ENCODE assay signal across 19 cellular contexts in genomic region chr9:92064711-92065110, GRCh38. TPM values are rescaled to one million over a fixed set of nuclear protein-coding genes. Genes with fewer than 3 reads are reported as not detected.
DNase-seq lines count a peak whose midpoint lies in the region; ATAC-seq and TF ChIP-seq lines count a peak whose summit lies in the region.
"Had no signal": no experiment of that assay in that cellular context is flagged by ENCODE, and none has a peak within 500 bp of the region (broad histone marks: within the 10 kb centered on the region; RNA-seq: fewer than 3 reads in every experiment).

No MANE protein-coding gene starts in this region.

- no peak overlapping the region for H3K4me2 ChIP-seq in fibroblast of lung (ENCODE audit: extremely low read depth, insufficient read depth, low read length)

- H3K27me3 ChIP-seq in adipocyte (replicated peaks; ENCODE audit: control insufficient read depth, insufficient read depth, low read length) (no peaks in the 10 kb centered on the region), fibroblast of lung (ENCODE audit: control insufficient read depth, insufficient read depth, low read length) (no peaks in the 10 kb centered on the region)
- H3K27me3 ChIP-seq: left lung, upper lobe of left lung had no signal

- TF ChIP-seq CTCF in fibroblast of lung (conservative IDR thresholded peaks at IDR 0.05 in 1 of 2, IDR thresholded peaks at IDR 0.05 in 1 of 2; ENCODE audit: low read depth in 1 of 2, low read length in 2 of 2), result no peak

- no peak overlapping the region for H2AFZ ChIP-seq in fibroblast of lung (ENCODE audit: low read length)

- H3K36me3 ChIP-seq in adipocyte (ENCODE audit: control insufficient read depth, insufficient read depth, low read length, severe bottlenecking) (peaks cover 63% of the 10 kb centered on the region), fibroblast of lung (ENCODE audit: control insufficient read depth, insufficient read depth, low read length) (peaks cover 6% of the 10 kb centered on the region)

- no peak overlapping the region for H3K9ac ChIP-seq in adipocyte (ENCODE audit: low read length)
- H3K9ac ChIP-seq in fibroblast of lung (ENCODE audit: insufficient read depth, low read length), result no peak overlapping the region

- DNase-seq in EH (ENCODE audit: low read depth) (peak; percentile 70), adipocyte (ENCODE audit: low read depth) (peak; percentile 80), fibroblast of lung (ENCODE audit: low read depth in 2 of 2) (peak; percentile 57 to 84), renal cortical epithelial cell (ENCODE audit: low read depth) (peak; percentile 13), NCI-H69 (lab: John Stamatoyannopoulos, UW) (no peak), caudate nucleus (lab: John Stamatoyannopoulos, UW) (no peak), occipital lobe (lab: John Stamatoyannopoulos, UW) (no peak)
- DNase-seq: activated CD4-positive, alpha-beta T cell treated with anti-CD3 and anti-CD28 coated beads for 48 hours; activated CD8-positive, alpha-beta memory T cell treated with anti-CD3 and anti-CD28 coated beads, Interleukin-2, amount 10 ng/mL, durations not matched to agents 7 days and 5 days; activated naive CD8-positive, alpha-beta T cell treated with anti-CD3 and anti-CD28 coated beads for 36 hours; COR-L47; erythroblast; left lung; NCI-H1694 treated with DMSO at 0.1 percent for 48 hours; SHP77 treated with DMSO at 0.1 percent for 48 hours; stimulated activated CD8-positive, alpha-beta memory T cell treated with anti-CD3 and anti-CD28 coated beads, Interleukin-4, amount 100 ng/mL, for 48 hours; upper lobe of left lung had no signal

- H3K4me3 ChIP-seq in adipocyte (ENCODE audit: low read length), result no peak overlapping the region
- no peak overlapping the region for H3K4me3 ChIP-seq in fibroblast of lung (replicated peaks in 1 of 4; ENCODE audit: control extremely low read depth in 1 of 4, insufficient read depth in 1 of 4, low read depth in 3 of 4, low read length in 4 of 4)
- H3K4me3 ChIP-seq: left lung, upper lobe of left lung had no signal

- ATAC-seq in HG03196 (IDR thresholded peaks at IDR 0.05; ENCODE audit: unreplicated experiment), result no peak
- ATAC-seq: activated CD8-positive, alpha-beta memory T cell treated with anti-CD3 and anti-CD28 coated beads, Interleukin-2, amount 10 ng/mL, durations not matched to agents 7 days and 5 days; left lung had no signal

- H3K79me2 ChIP-seq in fibroblast of lung (ENCODE audit: control insufficient read depth, insufficient read depth, low read length), result no peaks in the 10 kb centered on the region

- H3K9me3 ChIP-seq in adipocyte (ENCODE audit: control insufficient read depth, low read length) (peaks cover 31% of the 10 kb centered on the region), fibroblast of lung (ENCODE audit: control insufficient read depth, insufficient read depth, low read depth, low read length) (no peaks in the 10 kb centered on the region)

- H3K27ac ChIP-seq in fibroblast of lung (ENCODE audit: insufficient read depth, low read length) (no peak overlapping the region), caudate nucleus (ENCODE audit: low read depth, low read length) (no peak overlapping the region)
- H3K27ac ChIP-seq: HL-60, left lung had no signal

- H3K4me1 ChIP-seq in adipocyte (ENCODE audit: control insufficient read depth, insufficient read depth, low read length) (peaks cover 14% of the 10 kb centered on the region), fibroblast of lung (ENCODE audit: control insufficient read depth, extremely low read depth, insufficient read depth, low read length) (no peaks in the 10 kb centered on the region)
- H3K4me1 ChIP-seq: left lung had no signal

- H4K20me1 ChIP-seq in fibroblast of lung (ENCODE audit: control insufficient read depth, extremely low read depth, insufficient read depth, low read length), result no peaks in the 10 kb centered on the region

RNA-seq across cellular contexts. Expression of gene SPTLC1, which starts 50.5 kb away (rescaled TPM):
- total RNA-seq in fibroblast of lung, result 122 and 138 TPM in 2 replicates
- 86.2 and 97.8 TPM in 2 replicates for polyA plus RNA-seq in fibroblast of lung
- polyA plus RNA-seq in fibroblast of lung (2012), result 53.2 and 57.1 TPM in 2 replicates
- 33.6 and 39.7 TPM in 2 replicates for polyA minus RNA-seq in fibroblast of lung (ENCODE audit: low replicate concordance)
- total RNA-seq in renal cortical epithelial cell, result 144 and 180 TPM in 2 replicates
- 84.1 TPM for total RNA-seq in occipital lobe

Comparison
In these comparisons a context has a peak if more than half of its experiments do, and no peak if none do; other contexts are left out.
1. DNase-seq: peak in EH (single experiment), adipocyte (single experiment), fibroblast of lung (2 of 2) and renal cortical epithelial cell (single experiment); none in NCI-H69 (single experiment), caudate nucleus (0 of 61) and occipital lobe (single experiment).